ENCODE assay signal across 9 cellular contexts in genomic region chr19:32223595-32224370, GRCh38.
A peak's percentile ranks its signal among the peaks of the same experiment; 100 is the strongest.
DNase-seq lines count a peak whose midpoint lies in the region; ATAC-seq and TF ChIP-seq lines count a peak whose summit lies in the region.
"Had no signal": no experiment of that assay in that cellular context is flagged by ENCODE, and none has a peak within 500 bp of the region (broad histone marks: within the 10 kb centered on the region; RNA-seq: fewer than 3 reads in every experiment).

No MANE protein-coding gene starts in this region.

- H3K9me3 ChIP-seq in lower lobe of right lung (no peaks in the 10 kb centered on the region), thymus (ENCODE audit: control insufficient read depth) (no peaks in the 10 kb centered on the region)

- H3K27me3 ChIP-seq in lower lobe of right lung (ENCODE audit: low read depth) (peaks cover 24% of the 10 kb centered on the region), thymus (ENCODE audit: control insufficient read depth, insufficient read depth) (peaks cover 12% of the 10 kb centered on the region)

- H3K27me3 Mint-ChIP-seq in activated naive CD8-positive, alpha-beta T cell treated with anti-CD3 and anti-CD28 coated beads for 36 hours: peaks cover 42% of the 10 kb centered on the region

- peaks cover 11% of the 10 kb centered on the region for H3K4me1 Mint-ChIP-seq in activated naive CD8-positive, alpha-beta T cell treated with anti-CD3 and anti-CD28 coated beads for 36 hours

- no peaks in the 10 kb centered on the region for H3K9me3 Mint-ChIP-seq in activated naive CD4-positive, alpha-beta T cell treated with anti-CD3 and anti-CD28 coated beads, Interleukin-2, amount 50 U/mL, for 72 hours
- no peaks in the 10 kb centered on the region for H3K9me3 Mint-ChIP-seq in activated naive CD8-positive, alpha-beta T cell treated with anti-CD3 and anti-CD28 coated beads for 36 hours

- WGBS in thymus: 4% methylated on average over 29 of the region's 29 CpGs

- peak; percentile 58 to 65 for ATAC-seq in activated naive CD4-positive, alpha-beta T cell treated with anti-CD3 and anti-CD28 coated beads, Interleukin-2, amount 50 U/mL, for 72 hours
- peak; percentile 28 to 37 for ATAC-seq in lower lobe of right lung
- no peak for ATAC-seq in GM21515 (IDR thresholded peaks at IDR 0.05; ENCODE audit: unreplicated experiment)

- H3K4me3 Mint-ChIP-seq in activated naive CD8-positive, alpha-beta T cell treated with anti-CD3 and anti-CD28 coated beads for 36 hours: no peak overlapping the region

- H3K27ac Mint-ChIP-seq in activated naive CD4-positive, alpha-beta T cell treated with anti-CD3 and anti-CD28 coated beads, Interleukin-2, amount 50 U/mL, for 72 hours: no peak overlapping the region
- no peak overlapping the region for H3K27ac Mint-ChIP-seq in activated naive CD8-positive, alpha-beta T cell treated with anti-CD3 and anti-CD28 coated beads for 36 hours
- H3K27ac Mint-ChIP-seq: stimulated activated memory B cell treated with anti-CD40 and anti-IgM and Interleukin-4, amounts not matched to agents 10 μg/mL and 1 μg/mL and 100 μg/mL, for 72 hours had no signal

- TF ChIP-seq CTCF in lower lobe of right lung (IDR thresholded peaks at IDR 0.05): no peak

- H3K27ac ChIP-seq in lower lobe of right lung (no peak overlapping the region), thymus (ENCODE audit: low read depth) (no peak overlapping the region)

- H3K4me1 ChIP-seq in lower lobe of right lung (peaks cover 9% of the 10 kb centered on the region), thymus (ENCODE audit: control insufficient read depth, insufficient read depth, low read length) (peaks cover 17% of the 10 kb centered on the region)

- H3K4me3 ChIP-seq in lower lobe of right lung: peak overlapping the region; percentile 31
- H3K4me3 ChIP-seq in thymus (ENCODE audit: low read length): peak overlapping the region; percentile 35

- no peak for DNase-seq in activated naive CD4-positive, alpha-beta T cell treated with anti-CD3 and anti-CD28 coated beads, Interleukin-2, amount 50 U/mL, for 72 hours (ENCODE audit: low spot score in 2 of 2)
- no peak for DNase-seq in activated naive CD4-positive, alpha-beta T cell treated with Interleukin-2 at 50 U/mL for 16 hours
- DNase-seq in activated naive CD8-positive, alpha-beta T cell treated with anti-CD3 and anti-CD28 coated beads for 36 hours: peak; percentile 17
- DNase-seq in lower lobe of right lung: no peak
- no peak for DNase-seq in activated CD8-positive, alpha-beta memory T cell treated with anti-CD3 and anti-CD28 coated beads for 24 hours
- DNase-seq in occipital lobe (lab: John Stamatoyannopoulos, UW): no peak

- intact Hi-C loops in lower lobe of right lung (cut with DNase I): no loop called here

- H3K36me3 ChIP-seq in lower lobe of right lung: no peaks in the 10 kb centered on the region
- H3K36me3 ChIP-seq in thymus (ENCODE audit: control insufficient read depth, insufficient read depth): no peaks in the 10 kb centered on the region

- H3K36me3 Mint-ChIP-seq in activated naive CD4-positive, alpha-beta T cell treated with anti-CD3 and anti-CD28 coated beads, Interleukin-2, amount 50 U/mL, for 72 hours: no peaks in the 10 kb centered on the region
- no peaks in the 10 kb centered on the region for H3K36me3 Mint-ChIP-seq in activated naive CD8-positive, alpha-beta T cell treated with anti-CD3 and anti-CD28 coated beads for 36 hours
